Comparison of ENCODE assay signal across 1 cellular context in the genomic region with DNA sequence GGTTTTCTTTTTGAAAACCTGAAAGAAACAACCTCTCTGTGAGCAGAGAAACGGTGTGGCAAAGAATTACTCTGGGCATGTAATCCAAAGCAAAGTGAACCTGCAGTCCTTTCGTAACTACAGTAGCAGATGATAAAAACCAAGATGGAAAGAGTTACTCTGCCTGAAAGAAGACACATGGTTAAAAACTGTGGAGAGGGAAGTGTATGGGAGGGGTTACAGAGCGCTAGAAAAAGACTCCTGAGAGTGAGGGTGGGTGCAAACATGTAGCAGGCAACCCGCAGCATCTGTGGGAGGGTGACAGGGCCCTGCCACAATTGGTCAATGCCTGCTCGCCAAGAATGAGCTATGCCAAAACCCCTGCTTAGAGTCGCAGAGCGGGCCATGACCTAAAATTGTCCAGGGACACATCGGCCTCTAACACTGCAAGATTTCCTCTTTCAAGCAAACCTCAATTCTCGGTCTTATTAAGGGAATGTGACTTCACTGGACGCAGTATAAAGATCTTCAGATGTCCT.
TF ChIP-seq lines count a peak whose summit lies in the region.

No MANE protein-coding gene starts in this region.

TF ChIP-seq in HCT116, 20 proteins besides CTCF, POLR2A, EP300 and RAD21 (continued from another document):
- TF ChIP-seq, protein P1, sequence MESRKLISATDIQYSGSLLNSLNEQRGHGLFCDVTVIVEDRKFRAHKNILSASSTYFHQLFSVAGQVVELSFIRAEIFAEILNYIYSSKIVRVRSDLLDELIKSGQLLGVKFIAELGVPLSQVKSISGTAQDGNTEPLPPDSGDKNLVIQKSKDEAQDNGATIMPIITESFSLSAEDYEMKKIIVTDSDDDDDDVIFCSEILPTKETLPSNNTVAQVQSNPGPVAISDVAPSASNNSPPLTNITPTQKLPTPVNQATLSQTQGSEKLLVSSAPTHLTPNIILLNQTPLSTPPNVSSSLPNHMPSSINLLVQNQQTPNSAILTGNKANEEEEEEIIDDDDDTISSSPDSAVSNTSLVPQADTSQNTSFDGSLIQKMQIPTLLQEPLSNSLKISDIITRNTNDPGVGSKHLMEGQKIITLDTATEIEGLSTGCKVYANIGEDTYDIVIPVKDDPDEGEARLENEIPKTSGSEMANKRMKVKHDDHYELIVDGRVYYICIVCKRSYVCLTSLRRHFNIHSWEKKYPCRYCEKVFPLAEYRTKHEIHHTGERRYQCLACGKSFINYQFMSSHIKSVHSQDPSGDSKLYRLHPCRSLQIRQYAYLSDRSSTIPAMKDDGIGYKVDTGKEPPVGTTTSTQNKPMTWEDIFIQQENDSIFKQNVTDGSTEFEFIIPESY (IDR thresholded peaks at IDR 0.05; ENCODE audit: extremely low read depth, insufficient replicate concordance, low read length), result no peak
- TF ChIP-seq ELF1 (IDR thresholded peaks at IDR 0.05; ENCODE audit: borderline replicate concordance, low read depth), result no peak
- TF ChIP-seq EZH2phosphoT487 (IDR thresholded peaks at IDR 0.05; ENCODE audit: borderline replicate concordance), result no peak
- TF ChIP-seq EGR1 (IDR thresholded peaks at IDR 0.05; ENCODE audit: low read depth), result no peak
- no peak for TF ChIP-seq ZNF274 (IDR thresholded peaks at IDR 0.05; ENCODE audit: low read depth, low read length)
- TF ChIP-seq POLR2AphosphoS5 (IDR thresholded peaks at IDR 0.05; ENCODE audit: low read depth, low read length), result no peak
- TF ChIP-seq EZH2 (IDR thresholded peaks at IDR 0.05), result no peak
- TF ChIP-seq SP1 (IDR thresholded peaks at IDR 0.05; ENCODE audit: low read depth), result no peak
- TF ChIP-seq, protein P2, sequence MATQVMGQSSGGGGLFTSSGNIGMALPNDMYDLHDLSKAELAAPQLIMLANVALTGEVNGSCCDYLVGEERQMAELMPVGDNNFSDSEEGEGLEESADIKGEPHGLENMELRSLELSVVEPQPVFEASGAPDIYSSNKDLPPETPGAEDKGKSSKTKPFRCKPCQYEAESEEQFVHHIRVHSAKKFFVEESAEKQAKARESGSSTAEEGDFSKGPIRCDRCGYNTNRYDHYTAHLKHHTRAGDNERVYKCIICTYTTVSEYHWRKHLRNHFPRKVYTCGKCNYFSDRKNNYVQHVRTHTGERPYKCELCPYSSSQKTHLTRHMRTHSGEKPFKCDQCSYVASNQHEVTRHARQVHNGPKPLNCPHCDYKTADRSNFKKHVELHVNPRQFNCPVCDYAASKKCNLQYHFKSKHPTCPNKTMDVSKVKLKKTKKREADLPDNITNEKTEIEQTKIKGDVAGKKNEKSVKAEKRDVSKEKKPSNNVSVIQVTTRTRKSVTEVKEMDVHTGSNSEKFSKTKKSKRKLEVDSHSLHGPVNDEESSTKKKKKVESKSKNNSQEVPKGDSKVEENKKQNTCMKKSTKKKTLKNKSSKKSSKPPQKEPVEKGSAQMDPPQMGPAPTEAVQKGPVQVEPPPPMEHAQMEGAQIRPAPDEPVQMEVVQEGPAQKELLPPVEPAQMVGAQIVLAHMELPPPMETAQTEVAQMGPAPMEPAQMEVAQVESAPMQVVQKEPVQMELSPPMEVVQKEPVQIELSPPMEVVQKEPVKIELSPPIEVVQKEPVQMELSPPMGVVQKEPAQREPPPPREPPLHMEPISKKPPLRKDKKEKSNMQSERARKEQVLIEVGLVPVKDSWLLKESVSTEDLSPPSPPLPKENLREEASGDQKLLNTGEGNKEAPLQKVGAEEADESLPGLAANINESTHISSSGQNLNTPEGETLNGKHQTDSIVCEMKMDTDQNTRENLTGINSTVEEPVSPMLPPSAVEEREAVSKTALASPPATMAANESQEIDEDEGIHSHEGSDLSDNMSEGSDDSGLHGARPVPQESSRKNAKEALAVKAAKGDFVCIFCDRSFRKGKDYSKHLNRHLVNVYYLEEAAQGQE (IDR thresholded peaks at IDR 0.05; ENCODE audit: low read depth), result no peak
- TF ChIP-seq TCF7L2 (IDR thresholded peaks at IDR 0.05; ENCODE audit: borderline replicate concordance, extremely low read depth, insufficient read depth, insufficient read length), result no peak
- TF ChIP-seq JUND (IDR thresholded peaks at IDR 0.05), result no peak
